ENCODE assay signal across 14 cellular contexts in genomic region chr6:117167520-117168271, GRCh38.
DNase-seq lines count a peak whose midpoint lies in the region; ATAC-seq, FAIRE-seq and TF ChIP-seq lines count a peak whose summit lies in the region.
"Had no signal": no experiment of that assay in that cellular context is flagged by ENCODE, and none has a peak within 500 bp of the region (broad histone marks: within the 10 kb centered on the region; RNA-seq: fewer than 3 reads in every experiment).

No MANE protein-coding gene starts in this region.

- no peaks in the 10 kb centered on the region for H3K27me3 ChIP-seq in MG63
- no peaks in the 10 kb centered on the region for H3K27me3 ChIP-seq in bronchial epithelial cell (ENCODE audit: control insufficient read depth, insufficient read depth, low read length)
- no peaks in the 10 kb centered on the region for H3K27me3 ChIP-seq in tibial nerve

- TF ChIP-seq CTCF in bronchial epithelial cell (IDR thresholded peaks at IDR 0.05; ENCODE audit: insufficient read depth, low read length, severe bottlenecking) = peak; percentile 37
- TF ChIP-seq CTCF in osteocyte (IDR thresholded peaks at IDR 0.05) = peak; percentile 16
- no peak for TF ChIP-seq CTCF in tibial nerve (IDR thresholded peaks at IDR 0.05)

- H3K36me3 ChIP-seq in MG63 (no peaks in the 10 kb centered on the region), bronchial epithelial cell (ENCODE audit: control insufficient read depth, insufficient read depth, low read length) (no peaks in the 10 kb centered on the region), tibial nerve (no peaks in the 10 kb centered on the region)
- H3K36me3 ChIP-seq: thoracic aorta had no signal

- 42 to 45% methylated on average over 10 of the region's 10 CpGs for WGBS in tibial nerve, 2 donors

- TF ChIP-seq POLR2A in tibial nerve (IDR thresholded peaks at IDR 0.05) = no peak

- peak overlapping the region; percentile 51 for H3K27ac Mint-ChIP-seq in osteocyte (ENCODE audit: unreplicated experiment)
- H3K27ac Mint-ChIP-seq: activated naive CD8-positive, alpha-beta T cell treated with anti-CD3 and anti-CD28 coated beads, Interleukin-2, amount 10 ng/mL, durations not matched to agents 7 days and 5 days had no signal

- H3K4me3 Mint-ChIP-seq in osteocyte (ENCODE audit: unreplicated experiment) = no peak overlapping the region
- H3K4me3 Mint-ChIP-seq: activated naive CD8-positive, alpha-beta T cell treated with anti-CD3 and anti-CD28 coated beads, Interleukin-2, amount 10 ng/mL, durations not matched to agents 7 days and 5 days had no signal

- no peaks in the 10 kb centered on the region for H3K4me1 ChIP-seq in tibial nerve

- no peaks in the 10 kb centered on the region for H3K9me3 Mint-ChIP-seq in osteocyte (ENCODE audit: unreplicated experiment)
- H3K9me3 Mint-ChIP-seq: activated naive CD8-positive, alpha-beta T cell treated with anti-CD3 and anti-CD28 coated beads, Interleukin-2, amount 10 ng/mL, durations not matched to agents 7 days and 5 days had no signal

- no peak overlapping the region for H3K4me3 ChIP-seq in MG63
- H3K4me3 ChIP-seq in bronchial epithelial cell (ENCODE audit: low read depth, low read length) = no peak overlapping the region
- no peak overlapping the region for H3K4me3 ChIP-seq in tibial nerve
- H3K4me3 ChIP-seq: thoracic aorta had no signal

- no peak for ATAC-seq in GM21515 (IDR thresholded peaks at IDR 0.05; ENCODE audit: unreplicated experiment)

- no peaks in the 10 kb centered on the region for H3K36me3 Mint-ChIP-seq in osteocyte (ENCODE audit: unreplicated experiment)
- H3K36me3 Mint-ChIP-seq: activated naive CD8-positive, alpha-beta T cell treated with anti-CD3 and anti-CD28 coated beads, Interleukin-2, amount 10 ng/mL, durations not matched to agents 7 days and 5 days had no signal

- TF ChIP-seq EP300 in tibial nerve (IDR thresholded peaks at IDR 0.05) = no peak

- H3K27ac ChIP-seq in tibial nerve = no peak overlapping the region
- H3K27ac ChIP-seq: thoracic aorta had no signal

- DNase-seq in ELR (ENCODE audit: low read depth) (peak; percentile 28), MG63 (peak; percentile 77), bronchial epithelial cell (ENCODE audit: low read depth) (peak; percentile 96), osteocyte (ENCODE audit: extremely low spot score, unreplicated experiment) (no peak), AG08396 (ENCODE audit: low spot score) (no peak), putamen (ENCODE audit: low spot score) (no peak), tibial nerve (ENCODE audit: low spot score in 2 of 2) (no peak)
- DNase-seq: activated CD4-positive, alpha-beta T cell treated with anti-CD3 and anti-CD28 coated beads for 48 hours; activated naive CD8-positive, alpha-beta T cell treated with anti-CD3 and anti-CD28 coated beads, Interleukin-2, amount 10 ng/mL, durations not matched to agents 7 days and 5 days; DMS79 treated with DMSO at 0.1 percent for 48 hours; Kasumi-1; stimulated activated CD4-positive, alpha-beta T cell treated with anti-CD3 and anti-CD28 coated beads, Interleukin-1b, Interleukin-23, amount 100 ng/mL, for 48 hours had no signal

- H3K9me3 ChIP-seq in MG63 = peaks cover 2% of the 10 kb centered on the region; the same call in 1 of the 2 replicates
- peaks cover 0 to 5% (median 0%) of the 10 kb centered on the region in 4 donors for H3K9me3 ChIP-seq in tibial nerve
- H3K9me3 ChIP-seq: thoracic aorta had no signal

- peaks cover 11% of the 10 kb centered on the region for H3K4me1 Mint-ChIP-seq in osteocyte (ENCODE audit: unreplicated experiment)
- H3K4me1 Mint-ChIP-seq: activated naive CD8-positive, alpha-beta T cell treated with anti-CD3 and anti-CD28 coated beads, Interleukin-2, amount 10 ng/mL, durations not matched to agents 7 days and 5 days had no signal

- no peaks in the 10 kb centered on the region for H3K27me3 Mint-ChIP-seq in osteocyte (ENCODE audit: unreplicated experiment)
- H3K27me3 Mint-ChIP-seq: activated naive CD8-positive, alpha-beta T cell treated with anti-CD3 and anti-CD28 coated beads, Interleukin-2, amount 10 ng/mL, durations not matched to agents 7 days and 5 days had no signal

- FAIRE-seq in bronchial epithelial cell (lab: Jason Lieb, UNC) = peak; percentile 99

Comparison
In these comparisons a context has a peak if more than half of its experiments do, and no peak if none do; other contexts are left out.
1. DNase-seq: peak in ELR (single experiment), MG63 (single experiment) and bronchial epithelial cell (single experiment); none in osteocyte (single experiment), AG08396 (single experiment), putamen (single experiment) and tibial nerve (0 of 2).
2. CTCF ChIP-seq: peak in bronchial epithelial cell (single experiment) and osteocyte (single experiment); none in tibial nerve (0 of 5).